7 cellular contexts compared by ENCODE assay signal in the genomic region with DNA sequence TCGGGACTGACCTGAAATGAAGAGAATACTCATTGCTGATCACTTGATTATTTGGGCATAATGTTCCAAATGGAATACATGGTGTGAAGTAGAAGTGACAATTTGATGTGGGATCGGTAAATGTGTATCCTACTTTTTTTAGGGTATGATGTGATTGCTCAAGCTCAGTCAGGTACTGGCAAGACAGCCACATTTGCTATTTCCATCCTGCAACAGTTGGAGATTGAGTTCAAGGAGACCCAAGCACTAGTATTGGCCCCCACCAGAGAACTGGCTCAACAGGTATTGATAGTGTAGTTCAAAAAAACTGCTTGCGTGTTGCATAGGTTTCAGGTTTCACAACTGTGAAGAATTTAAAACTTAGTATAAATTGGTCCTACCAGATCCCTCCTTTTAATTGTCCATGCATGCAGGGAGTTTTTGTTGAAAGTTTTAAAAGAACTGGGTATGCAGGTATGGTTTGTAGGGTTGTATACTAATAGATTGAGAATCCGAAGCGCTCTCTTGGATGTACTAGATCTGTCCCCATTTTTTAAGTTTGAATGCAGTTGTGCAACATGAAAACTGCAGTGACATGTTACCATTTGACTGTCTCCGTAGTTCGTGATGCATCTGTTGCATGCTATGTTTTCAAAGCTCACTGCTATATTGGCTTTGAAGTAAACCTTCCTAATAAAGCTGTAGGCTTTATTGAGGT. TPM values are rescaled to one million over a fixed set of nuclear protein-coding genes. Genes with fewer than 3 reads are reported as not detected.
DNase-seq lines count a peak whose midpoint lies in the region; TF ChIP-seq lines count a peak whose summit lies in the region.

No MANE protein-coding gene starts in this region.

- no peak for TF ChIP-seq CTCF in fibroblast of the aortic adventitia (IDR thresholded peaks at IDR 0.05; ENCODE audit: insufficient read depth, low read length)
- TF ChIP-seq CTCF in GM10248 (IDR thresholded peaks at IDR 0.05; ENCODE audit: control extremely low read depth, extremely low read depth, low read depth, missing control alignments): no peak

- CTCF ChIA-PET in GM10248 (lab: Yijun Ruan, JAX): interaction anchor here (1.3 to 2.8 kb wide), 2 partner anchors 168 kb away, joined by 4 to 7 read pairs; no protein-coding TSS in a partner anchor

- H3K27me3 ChIP-seq in H7 (ENCODE audit: control insufficient read depth, insufficient read depth, low read length) (no peaks in the 10 kb centered on the region), skeletal muscle tissue (ENCODE audit: control insufficient read depth in 3 of 3, insufficient read depth in 3 of 3, low read length in 3 of 3) (no peaks in the 10 kb centered on the region)

- H3K9me3 ChIP-seq in SK-N-MC (ENCODE audit: low read depth, low read length) (no peaks in the 10 kb centered on the region), skeletal muscle tissue (ENCODE audit: control insufficient read depth in 3 of 3, low read length in 3 of 3) (no peaks in the 10 kb centered on the region)

- peak overlapping the region; percentile 100 for H3K9ac ChIP-seq in SK-N-MC (ENCODE audit: insufficient read length)
- H3K9ac ChIP-seq in skeletal muscle tissue (ENCODE audit: low read depth in 1 of 3, low read length in 3 of 3): peak overlapping the region; percentile 98 to 100 (median 99)

- H3K36me3 ChIP-seq in H7 (replicated peaks; ENCODE audit: control insufficient read depth, insufficient read depth, low read length) (peaks cover 46% of the 10 kb centered on the region), SK-N-MC (ENCODE audit: insufficient read depth, low read length) (peaks cover 65% of the 10 kb centered on the region), skeletal muscle tissue (ENCODE audit: control insufficient read depth in 3 of 3, insufficient read depth in 3 of 3, low read length in 3 of 3) (peaks cover 49 to 57% (median 52%) of the 10 kb centered on the region in 3 donors)

- H3K4me1 ChIP-seq in skeletal muscle tissue (ENCODE audit: control insufficient read depth in 3 of 3, insufficient read depth in 3 of 3, low read length in 3 of 3): peaks cover 31 to 42% (median 32%) of the 10 kb centered on the region in 3 donors

- DNase-seq in H7 (no peak), SK-N-MC (ENCODE audit: low read depth, low spot score) (no peak), fibroblast of the aortic adventitia (ENCODE audit: low read depth) (peak; percentile 24), T1000 (lab: John Stamatoyannopoulos, UW) (no peak), GM10248 (ENCODE audit: extremely low spot score) (no peak), D341Med (ENCODE audit: low spot score) (no peak)

- H3K27ac ChIP-seq in SK-N-MC (peak overlapping the region; percentile 98), skeletal muscle tissue (ENCODE audit: low read depth, low read length) (peak overlapping the region; percentile 100)

- H3K4me3 ChIP-seq in H7 (ENCODE audit: insufficient read depth, low read depth, low read length) (peak overlapping the region; percentile 99), SK-N-MC (peak overlapping the region; percentile 99), fibroblast of the aortic adventitia (ENCODE audit: low read depth, low read length) (peak overlapping the region; percentile 90), skeletal muscle tissue (ENCODE audit: low read length in 3 of 3) (peak overlapping the region; percentile 91 to 100 (median 100))

- POLR2A ChIA-PET in GM10248 (lab: Yijun Ruan, JAX): interaction anchor here (0.7 to 3.2 kb wide), 13 partner anchors 8 to 355 kb away, joined by 3 to 17 read pairs (median 3); a partner anchor contains a TSS

RNA-seq across cellular contexts. Expression of a gene that starts 1.6 kb away (rescaled TPM):
- 523 and 819 TPM in 2 replicates for total RNA-seq in H7 (2014; rRNA removed; shearing (Covaris generic))
- total RNA-seq in fibroblast of the aortic adventitia (ENCODE audit: low replicate concordance) (383 and 640 TPM in 2 replicates), skeletal muscle tissue (795 TPM)

RNA-seq across cellular contexts. Expression of a gene that starts 21.3 kb away (rescaled TPM):
- 105 and 131 TPM in 2 replicates for total RNA-seq in H7 (2014; rRNA removed; shearing (Covaris generic))
- total RNA-seq in fibroblast of the aortic adventitia (ENCODE audit: low replicate concordance) (13.2 and 48.4 TPM in 2 replicates), skeletal muscle tissue (23.5 TPM)

RNA-seq across cellular contexts. Expression of a gene that starts 57.5 kb away (rescaled TPM):
- not detected in 2 replicates for total RNA-seq in H7 (2014; rRNA removed; shearing (Covaris generic))
- total RNA-seq in fibroblast of the aortic adventitia (ENCODE audit: low replicate concordance) (not detected in 2 replicates), skeletal muscle tissue (16.7 TPM)

Comparison
In these comparisons a context has a peak if more than half of its experiments do, and no peak if none do; other contexts are left out.
1. RNA of a gene that starts 57.5 kb away (total RNA-seq): 16.7 TPM in skeletal muscle tissue (single experiment); not detected in H7 and not detected in fibroblast of the aortic adventitia; every median in the first group is over 10 times any median in the second.
2. Peak in every context shown above with its lines, with median percentiles within 50 percentile points of each other: H3K4me3 ChIP-seq.